8 cellular contexts compared by ENCODE assay signal in the genomic region with DNA sequence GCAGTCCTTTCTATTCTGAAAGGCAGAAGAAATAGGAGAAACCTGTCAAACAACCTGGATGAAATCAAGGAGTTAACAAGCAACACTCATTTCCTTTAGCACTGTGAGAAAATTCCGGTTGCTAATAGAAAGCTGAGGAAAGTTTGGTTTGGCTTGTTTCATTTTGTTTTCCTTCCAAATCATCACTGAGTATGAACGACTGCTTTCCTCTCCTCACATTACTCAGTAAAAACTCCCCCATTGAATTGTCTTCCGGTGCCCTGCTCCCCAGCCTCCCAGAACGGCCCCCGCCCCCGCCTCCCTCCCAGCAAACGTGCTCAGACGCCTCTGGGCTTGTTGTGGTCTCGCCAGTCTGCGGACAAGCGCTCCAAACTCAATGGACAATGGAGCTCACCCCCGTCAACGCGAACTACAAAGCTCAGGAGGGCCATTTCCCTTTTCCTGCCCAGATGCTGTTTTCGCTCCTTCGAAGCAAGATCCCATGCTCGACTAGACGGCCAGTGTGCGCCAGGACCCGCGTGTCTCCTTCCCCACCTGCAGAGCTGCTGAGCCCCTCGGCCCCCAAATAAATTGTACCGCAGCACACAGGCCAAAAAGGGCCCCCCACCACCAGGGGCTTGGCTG. TPM values are rescaled to one million over a fixed set of nuclear protein-coding genes. Genes with fewer than 3 reads are reported as not detected.
DNase-seq lines count a peak whose midpoint lies in the region; ATAC-seq and TF ChIP-seq lines count a peak whose summit lies in the region.

No MANE protein-coding gene starts in this region.

- TF ChIP-seq CTCF in DOHH2 (IDR thresholded peaks at IDR 0.05; ENCODE audit: low read depth, low read length, poor library complexity, severe bottlenecking) (no peak), heart right ventricle (IDR thresholded peaks at IDR 0.05) (no peak), uterus (IDR thresholded peaks at IDR 0.05) (peak in 1 of 4 experiments; percentile 23)

- intact Hi-C loops in heart right ventricle (cut with DNase I), result loop anchor here in 4 of 10 donors (5.0 to 10.0 kb wide), 4 partner anchors 65 to 517 kb away; a partner anchor contains a TSS
- intact Hi-C loops in posterior cingulate gyrus (cut with DNase I), result loop anchor here (2.0 to 10.0 kb wide), 5 partner anchors 67 to 867 kb away; a partner anchor contains a TSS
- intact Hi-C loops in uterus (cut with DNase I; ENCODE audit: low total_unique reads), result loop anchor here (5.0 kb wide), 1 partner anchor 120 kb away; no protein-coding TSS in a partner anchor

- H3K79me2 ChIP-seq in DOHH2 (ENCODE audit: control insufficient read depth, low read length) (peaks cover 55% of the 10 kb centered on the region), Karpas-422 (ENCODE audit: low read length) (peaks cover 55% of the 10 kb centered on the region)

- H3K9me3 ChIP-seq in DOHH2 (ENCODE audit: control insufficient read depth, insufficient read depth, low read length), result no peaks in the 10 kb centered on the region
- no peaks in the 10 kb centered on the region for H3K9me3 ChIP-seq in Karpas-422 (ENCODE audit: low read length)
- no peaks in the 10 kb centered on the region for H3K9me3 ChIP-seq in heart right ventricle
- H3K9me3 ChIP-seq in uterus, result no peaks in the 10 kb centered on the region

- ATAC-seq in GM21737 (IDR thresholded peaks at IDR 0.05; ENCODE audit: unreplicated experiment) (peak; percentile 37), heart right ventricle (peak; percentile 53 to 78 (median 68))

- H3K36me3 ChIP-seq in DOHH2 (ENCODE audit: control insufficient read depth, low read length), result peaks cover 10% of the 10 kb centered on the region
- H3K36me3 ChIP-seq in Karpas-422 (ENCODE audit: insufficient read depth, low read length), result peaks cover 16% of the 10 kb centered on the region
- peaks cover 0 to 9% (median 0%) of the 10 kb centered on the region in 9 donors for H3K36me3 ChIP-seq in heart right ventricle
- H3K36me3 ChIP-seq in uterus, result no peaks in the 10 kb centered on the region

- H3K27me3 ChIP-seq in DOHH2 (ENCODE audit: control insufficient read depth, low read length) (peaks cover 17% of the 10 kb centered on the region), Karpas-422 (ENCODE audit: low read length) (no peaks in the 10 kb centered on the region), heart right ventricle (no peaks in the 10 kb centered on the region), uterus (no peaks in the 10 kb centered on the region)

- TF ChIP-seq POLR2A in uterus (IDR thresholded peaks at IDR 0.05), result no peak

- peak overlapping the region; percentile 51 for H3K27ac ChIP-seq in DOHH2 (ENCODE audit: low read depth, low read length)
- peak overlapping the region; percentile 45 for H3K27ac ChIP-seq in Karpas-422 (ENCODE audit: low read length)
- H3K27ac ChIP-seq in heart right ventricle, result peak overlapping the region; percentile 56 to 96 (median 90)
- peak overlapping the region; percentile 90 to 94 for H3K27ac ChIP-seq in uterus

- peak overlapping the region; percentile 40; the same call in 1 of the 2 replicates for H2AFZ ChIP-seq in Karpas-422 (ENCODE audit: low read length)

- H3K4me3 ChIP-seq in DOHH2 (ENCODE audit: low read length) (peak overlapping the region; percentile 99), Karpas-422 (ENCODE audit: low read length) (peak overlapping the region; percentile 90), heart right ventricle (peak overlapping the region; percentile 61 to 100 (median 86)), uterus (peak overlapping the region; percentile 89 to 94)

- H4K20me1 ChIP-seq in DOHH2 (ENCODE audit: control insufficient read depth, insufficient read depth, low read depth, low read length), result peaks cover 6% of the 10 kb centered on the region; the same call in 1 of the 2 replicates
- peaks cover 21% of the 10 kb centered on the region; the same call in 1 of the 2 replicates for H4K20me1 ChIP-seq in Karpas-422 (ENCODE audit: insufficient read depth, low read depth, low read length)

- H3F3A ChIP-seq in DOHH2 (ENCODE audit: control insufficient read depth, insufficient read depth), result no peaks in the 10 kb centered on the region

- H3K4me1 ChIP-seq in DOHH2 (ENCODE audit: control insufficient read depth, low read length), result peaks cover 38% of the 10 kb centered on the region
- peaks cover 34% of the 10 kb centered on the region for H3K4me1 ChIP-seq in Karpas-422 (ENCODE audit: low read length)
- peaks cover 2 to 40% (median 28%) of the 10 kb centered on the region in 9 donors for H3K4me1 ChIP-seq in heart right ventricle
- peaks cover 0 to 4% of the 10 kb centered on the region in 2 donors for H3K4me1 ChIP-seq in uterus

- H3K4me2 ChIP-seq in DOHH2 (ENCODE audit: low read length), result peak overlapping the region; percentile 95
- H3K4me2 ChIP-seq in Karpas-422 (ENCODE audit: low read depth, low read length, poor library complexity, severe bottlenecking), result peak overlapping the region; percentile 86

- H3K9me2 ChIP-seq in DOHH2 (replicated peaks; ENCODE audit: control insufficient read depth, low read length), result no peaks in the 10 kb centered on the region
- H3K9me2 ChIP-seq in Karpas-422 (replicated peaks; ENCODE audit: insufficient read depth, low read length), result no peaks in the 10 kb centered on the region

- peak overlapping the region; percentile 90 for H3K9ac ChIP-seq in Karpas-422 (ENCODE audit: low read length)

- 1% methylated on average over 23 of the region's 23 CpGs for WGBS in heart right ventricle, 2 donors

- DNase-seq in Karpas-422 (peak; percentile 83), T follicular helper cell (ENCODE audit: low read depth) (peak; percentile 30), amniotic stem cell (lab: John Stamatoyannopoulos, UW) (peak; percentile 47), heart right ventricle (peak; percentile 62 to 72), posterior cingulate gyrus (peak in 9 of 10 donors; percentile 29 to 89 (median 51)), uterus (peak; percentile 68 to 72)

RNA-seq across cellular contexts. Expression of a gene that starts 0.7 kb away (rescaled TPM):
- total RNA-seq in Karpas-422 (2014; rRNA removed; shearing (Covaris generic); ENCODE audit: low replicate concordance), result 25.0 and 26.4 TPM in 2 replicates
- total RNA-seq in heart right ventricle, result 10 to 100 TPM in 1 of 10 donors, 1 to 10 TPM in 9; 5.3 to 10.0 (median 7.0) TPM
- 1 to 10 TPM; 4.8 TPM for polyA plus RNA-seq in heart right ventricle
- total RNA-seq in uterus, result 10 to 100 TPM in 3 of 4 donors, 1 to 10 TPM in 1; 3.1 to 42.5 (median 17.5) TPM

RNA-seq across cellular contexts. Expression of a gene that starts 11.9 kb away (rescaled TPM):
- 23.2 and 37.3 TPM in 2 replicates for total RNA-seq in Karpas-422 (2014; rRNA removed; shearing (Covaris generic); ENCODE audit: low replicate concordance)
- 1 to 10 TPM; 1.8 to 8.2 (median 3.2) TPM for total RNA-seq in heart right ventricle
- 1 to 10 TPM in 1 of 2 donors, under 1 TPM in 1; 0.88 to 2.1 TPM for polyA plus RNA-seq in heart right ventricle
- total RNA-seq in uterus, result 10 to 100 TPM; 13.8 to 29.7 (median 16.2) TPM

Comparison
In these comparisons a context has a peak if more than half of its experiments do, and no peak if none do; other contexts are left out.
1. Peak in every context shown above with its lines: DNase-seq, ATAC-seq, H3K4me3 ChIP-seq and H3K27ac ChIP-seq.
2. DNase-seq: peak in every context shown above with its lines; median percentile 83 in Karpas-422; 70 in uterus; 67 in heart right ventricle; 51 in posterior cingulate gyrus; 47 in amniotic stem cell; 30 in T follicular helper cell.